Comparison of ENCODE assay signal across 1 cellular context in the genomic region with DNA sequence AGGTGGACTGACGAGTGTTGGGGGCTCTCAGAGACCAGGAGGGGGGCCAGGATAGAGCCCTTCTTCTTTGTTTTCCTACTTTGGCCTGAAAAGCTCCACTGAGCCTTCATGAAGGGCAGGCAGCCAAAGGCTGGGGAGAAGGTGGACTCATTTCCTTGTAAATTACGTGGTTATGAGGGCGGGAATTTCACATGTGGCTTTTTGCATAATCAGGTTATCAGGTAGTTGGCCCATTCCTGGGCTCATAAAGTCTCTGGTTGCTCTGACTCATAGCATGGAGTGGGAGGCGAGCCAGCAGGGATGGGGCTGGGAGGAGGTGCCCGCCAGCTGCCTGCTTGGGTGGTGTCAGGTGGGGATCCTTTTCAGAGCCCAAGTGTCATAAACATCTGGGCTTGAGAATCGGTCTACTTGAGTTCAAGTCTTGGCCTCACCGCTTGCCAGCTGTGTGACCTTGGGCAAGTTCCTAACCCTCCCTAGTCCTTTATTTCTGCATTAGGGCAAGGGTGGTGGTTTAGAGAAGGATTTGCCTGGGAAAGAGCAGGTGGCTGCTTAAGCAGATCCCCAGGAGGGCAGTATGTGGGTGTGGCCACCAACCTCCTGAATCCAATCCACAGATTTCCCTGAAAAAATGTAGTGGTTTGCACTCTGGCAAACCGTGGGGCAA.
TF ChIP-seq lines count a peak whose summit lies in the region.

No MANE protein-coding gene starts in this region.

TF ChIP-seq in HEK293, 187 proteins besides CTCF, POLR2A, EP300 and RAD21 (continued from another document and continues in another):
- TF ChIP-seq MYNN (tag by site-specific recombination; IDR thresholded peaks at IDR 0.05; ENCODE audit: borderline replicate concordance), result no peak
- TF ChIP-seq ZNF621 (tag by site-specific recombination; IDR thresholded peaks at IDR 0.05), result no peak
- no peak for TF ChIP-seq PRDM1 (tag by site-specific recombination; IDR thresholded peaks at IDR 0.05)
- peak; percentile 61 for TF ChIP-seq SP2 (tag by site-specific recombination; IDR thresholded peaks at IDR 0.05)
- TF ChIP-seq ZNF239 (tag by site-specific recombination; IDR thresholded peaks at IDR 0.05), result no peak
- TF ChIP-seq, protein P1, sequence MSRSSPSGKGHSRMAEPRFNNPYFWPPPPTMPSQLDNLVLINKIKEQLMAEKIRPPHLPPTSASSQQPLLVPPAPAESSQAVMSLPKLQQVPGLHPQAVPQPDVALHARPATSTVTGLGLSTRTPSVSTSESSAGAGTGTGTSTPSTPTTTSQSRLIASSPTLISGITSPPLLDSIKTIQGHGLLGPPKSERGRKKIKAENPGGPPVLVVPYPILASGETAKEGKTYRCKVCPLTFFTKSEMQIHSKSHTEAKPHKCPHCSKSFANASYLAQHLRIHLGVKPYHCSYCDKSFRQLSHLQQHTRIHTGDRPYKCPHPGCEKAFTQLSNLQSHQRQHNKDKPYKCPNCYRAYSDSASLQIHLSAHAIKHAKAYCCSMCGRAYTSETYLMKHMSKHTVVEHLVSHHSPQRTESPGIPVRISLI (tag by site-specific recombination; IDR thresholded peaks at IDR 0.05), result no peak
- TF ChIP-seq ZNF549 (tag by site-specific recombination; IDR thresholded peaks at IDR 0.05), result no peak
- peak; percentile 92 for TF ChIP-seq ZXDB (tag by site-specific recombination; IDR thresholded peaks at IDR 0.05)
- TF ChIP-seq, protein P2, sequence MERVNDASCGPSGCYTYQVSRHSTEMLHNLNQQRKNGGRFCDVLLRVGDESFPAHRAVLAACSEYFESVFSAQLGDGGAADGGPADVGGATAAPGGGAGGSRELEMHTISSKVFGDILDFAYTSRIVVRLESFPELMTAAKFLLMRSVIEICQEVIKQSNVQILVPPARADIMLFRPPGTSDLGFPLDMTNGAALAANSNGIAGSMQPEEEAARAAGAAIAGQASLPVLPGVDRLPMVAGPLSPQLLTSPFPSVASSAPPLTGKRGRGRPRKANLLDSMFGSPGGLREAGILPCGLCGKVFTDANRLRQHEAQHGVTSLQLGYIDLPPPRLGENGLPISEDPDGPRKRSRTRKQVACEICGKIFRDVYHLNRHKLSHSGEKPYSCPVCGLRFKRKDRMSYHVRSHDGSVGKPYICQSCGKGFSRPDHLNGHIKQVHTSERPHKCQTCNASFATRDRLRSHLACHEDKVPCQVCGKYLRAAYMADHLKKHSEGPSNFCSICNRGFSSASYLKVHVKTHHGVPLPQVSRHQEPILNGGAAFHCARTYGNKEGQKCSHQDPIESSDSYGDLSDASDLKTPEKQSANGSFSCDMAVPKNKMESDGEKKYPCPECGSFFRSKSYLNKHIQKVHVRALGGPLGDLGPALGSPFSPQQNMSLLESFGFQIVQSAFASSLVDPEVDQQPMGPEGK (tag by site-specific recombination; IDR thresholded peaks at IDR 0.05), result peak; percentile 83
- no peak; the same call in 1 of the 2 replicates for TF ChIP-seq ZNF707 (tag by site-specific recombination; IDR thresholded peaks at IDR 0.05)
- TF ChIP-seq, protein P3, sequence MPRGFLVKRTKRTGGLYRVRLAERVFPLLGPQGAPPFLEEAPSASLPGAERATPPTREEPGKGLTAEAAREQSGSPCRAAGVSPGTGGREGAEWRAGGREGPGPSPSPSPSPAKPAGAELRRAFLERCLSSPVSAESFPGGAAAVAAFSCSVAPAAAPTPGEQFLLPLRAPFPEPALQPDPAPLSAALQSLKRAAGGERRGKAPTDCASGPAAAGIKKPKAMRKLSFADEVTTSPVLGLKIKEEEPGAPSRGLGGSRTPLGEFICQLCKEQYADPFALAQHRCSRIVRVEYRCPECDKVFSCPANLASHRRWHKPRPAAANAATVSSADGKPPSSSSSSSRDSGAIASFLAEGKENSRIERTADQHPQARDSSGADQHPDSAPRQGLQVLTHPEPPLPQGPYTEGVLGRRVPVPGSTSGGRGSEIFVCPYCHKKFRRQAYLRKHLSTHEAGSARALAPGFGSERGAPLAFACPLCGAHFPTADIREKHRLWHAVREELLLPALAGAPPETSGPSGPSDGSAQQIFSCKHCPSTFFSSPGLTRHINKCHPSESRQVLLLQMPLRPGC (tag by site-specific recombination; IDR thresholded peaks at IDR 0.05), result peak; percentile 96
- TF ChIP-seq, protein P4, sequence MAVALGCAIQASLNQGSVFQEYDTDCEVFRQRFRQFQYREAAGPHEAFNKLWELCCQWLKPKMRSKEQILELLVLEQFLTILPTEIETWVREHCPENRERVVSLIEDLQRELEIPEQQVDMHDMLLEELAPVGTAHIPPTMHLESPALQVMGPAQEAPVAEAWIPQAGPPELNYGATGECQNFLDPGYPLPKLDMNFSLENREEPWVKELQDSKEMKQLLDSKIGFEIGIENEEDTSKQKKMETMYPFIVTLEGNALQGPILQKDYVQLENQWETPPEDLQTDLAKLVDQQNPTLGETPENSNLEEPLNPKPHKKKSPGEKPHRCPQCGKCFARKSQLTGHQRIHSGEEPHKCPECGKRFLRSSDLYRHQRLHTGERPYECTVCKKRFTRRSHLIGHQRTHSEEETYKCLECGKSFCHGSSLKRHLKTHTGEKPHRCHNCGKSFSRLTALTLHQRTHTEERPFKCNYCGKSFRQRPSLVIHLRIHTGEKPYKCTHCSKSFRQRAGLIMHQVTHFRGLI (tag by site-specific recombination; IDR thresholded peaks at IDR 0.05), result 0 out of 2 replicates have a peak, but pooled peaks have one; percentile 39
- TF ChIP-seq, protein P5, sequence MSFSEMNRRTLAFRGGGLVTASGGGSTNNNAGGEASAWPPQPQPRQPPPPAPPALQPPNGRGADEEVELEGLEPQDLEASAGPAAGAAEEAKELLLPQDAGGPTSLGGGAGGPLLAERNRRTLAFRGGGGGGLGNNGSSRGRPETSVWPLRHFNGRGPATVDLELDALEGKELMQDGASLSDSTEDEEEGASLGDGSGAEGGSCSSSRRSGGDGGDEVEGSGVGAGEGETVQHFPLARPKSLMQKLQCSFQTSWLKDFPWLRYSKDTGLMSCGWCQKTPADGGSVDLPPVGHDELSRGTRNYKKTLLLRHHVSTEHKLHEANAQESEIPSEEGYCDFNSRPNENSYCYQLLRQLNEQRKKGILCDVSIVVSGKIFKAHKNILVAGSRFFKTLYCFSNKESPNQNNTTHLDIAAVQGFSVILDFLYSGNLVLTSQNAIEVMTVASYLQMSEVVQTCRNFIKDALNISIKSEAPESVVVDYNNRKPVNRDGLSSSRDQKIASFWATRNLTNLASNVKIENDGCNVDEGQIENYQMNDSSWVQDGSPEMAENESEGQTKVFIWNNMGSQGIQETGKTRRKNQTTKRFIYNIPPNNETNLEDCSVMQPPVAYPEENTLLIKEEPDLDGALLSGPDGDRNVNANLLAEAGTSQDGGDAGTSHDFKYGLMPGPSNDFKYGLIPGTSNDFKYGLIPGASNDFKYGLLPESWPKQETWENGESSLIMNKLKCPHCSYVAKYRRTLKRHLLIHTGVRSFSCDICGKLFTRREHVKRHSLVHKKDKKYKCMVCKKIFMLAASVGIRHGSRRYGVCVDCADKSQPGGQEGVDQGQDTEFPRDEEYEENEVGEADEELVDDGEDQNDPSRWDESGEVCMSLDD (tag by site-specific recombination; IDR thresholded peaks at IDR 0.05), result 0 out of 2 replicates have a peak, but pooled peaks have one; percentile 18
- no peak for TF ChIP-seq GLI4 (tag by site-specific recombination; IDR thresholded peaks at IDR 0.05)
- peak; percentile 85 for TF ChIP-seq KLF10 (tag by site-specific recombination; IDR thresholded peaks at IDR 0.05)
- TF ChIP-seq, protein P6, sequence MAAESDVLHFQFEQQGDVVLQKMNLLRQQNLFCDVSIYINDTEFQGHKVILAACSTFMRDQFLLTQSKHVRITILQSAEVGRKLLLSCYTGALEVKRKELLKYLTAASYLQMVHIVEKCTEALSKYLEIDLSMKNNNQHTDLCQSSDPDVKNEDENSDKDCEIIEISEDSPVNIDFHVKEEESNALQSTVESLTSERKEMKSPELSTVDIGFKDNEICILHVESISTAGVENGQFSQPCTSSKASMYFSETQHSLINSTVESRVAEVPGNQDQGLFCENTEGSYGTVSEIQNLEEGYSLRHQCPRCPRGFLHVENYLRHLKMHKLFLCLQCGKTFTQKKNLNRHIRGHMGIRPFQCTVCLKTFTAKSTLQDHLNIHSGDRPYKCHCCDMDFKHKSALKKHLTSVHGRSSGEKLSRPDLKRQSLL (tag by site-specific recombination; IDR thresholded peaks at IDR 0.05), result no peak
- no peak for TF ChIP-seq ZNF354C (tag by site-specific recombination; IDR thresholded peaks at IDR 0.05; ENCODE audit: borderline replicate concordance, low read depth)
- TF ChIP-seq ZBTB17 (tag by site-specific recombination; IDR thresholded peaks at IDR 0.05), result peak; percentile 85
- no peak for TF ChIP-seq ZBTB7A (tag by site-specific recombination; IDR thresholded peaks at IDR 0.05; ENCODE audit: low read depth)
- peak; percentile 88 for TF ChIP-seq ZNF366 (tag by site-specific recombination; conservative IDR thresholded peaks at IDR 0.05)
- peak; percentile 81; the same call in 1 of the 2 replicates for TF ChIP-seq ZNF391 (tag by site-specific recombination; IDR thresholded peaks at IDR 0.05; ENCODE audit: borderline replicate concordance, low read depth)
- no peak for TF ChIP-seq SALL2 (tag by site-specific recombination; IDR thresholded peaks at IDR 0.05; ENCODE audit: borderline replicate concordance)
- TF ChIP-seq ZNF184 (tag by site-specific recombination; IDR thresholded peaks at IDR 0.05), result peak; percentile 78; the same call in 1 of the 2 replicates
- no peak for TF ChIP-seq ZNF19 (tag by site-specific recombination; IDR thresholded peaks at IDR 0.05; ENCODE audit: low read depth)
- TF ChIP-seq ZNF221 (tag by site-specific recombination; IDR thresholded peaks at IDR 0.05; ENCODE audit: borderline replicate concordance), result no peak
- TF ChIP-seq KLF1 (tag by site-specific recombination; IDR thresholded peaks at IDR 0.05), result peak; percentile 93
- TF ChIP-seq ZIC2 (tag by site-specific recombination; IDR thresholded peaks at IDR 0.05), result peak; percentile 40; the same call in 1 of the 2 replicates
- peak; percentile 80 for TF ChIP-seq IKZF3 (tag by site-specific recombination; IDR thresholded peaks at IDR 0.05)
- peak; percentile 91 for TF ChIP-seq ZNF24 (tag by site-specific recombination; IDR thresholded peaks at IDR 0.05)
- TF ChIP-seq, protein P7, sequence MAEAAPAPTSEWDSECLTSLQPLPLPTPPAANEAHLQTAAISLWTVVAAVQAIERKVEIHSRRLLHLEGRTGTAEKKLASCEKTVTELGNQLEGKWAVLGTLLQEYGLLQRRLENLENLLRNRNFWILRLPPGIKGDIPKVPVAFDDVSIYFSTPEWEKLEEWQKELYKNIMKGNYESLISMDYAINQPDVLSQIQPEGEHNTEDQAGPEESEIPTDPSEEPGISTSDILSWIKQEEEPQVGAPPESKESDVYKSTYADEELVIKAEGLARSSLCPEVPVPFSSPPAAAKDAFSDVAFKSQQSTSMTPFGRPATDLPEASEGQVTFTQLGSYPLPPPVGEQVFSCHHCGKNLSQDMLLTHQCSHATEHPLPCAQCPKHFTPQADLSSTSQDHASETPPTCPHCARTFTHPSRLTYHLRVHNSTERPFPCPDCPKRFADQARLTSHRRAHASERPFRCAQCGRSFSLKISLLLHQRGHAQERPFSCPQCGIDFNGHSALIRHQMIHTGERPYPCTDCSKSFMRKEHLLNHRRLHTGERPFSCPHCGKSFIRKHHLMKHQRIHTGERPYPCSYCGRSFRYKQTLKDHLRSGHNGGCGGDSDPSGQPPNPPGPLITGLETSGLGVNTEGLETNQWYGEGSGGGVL (tag by site-specific recombination; IDR thresholded peaks at IDR 0.05), result peak; percentile 55; the same call in 1 of the 2 replicates
- TF ChIP-seq, protein P8, sequence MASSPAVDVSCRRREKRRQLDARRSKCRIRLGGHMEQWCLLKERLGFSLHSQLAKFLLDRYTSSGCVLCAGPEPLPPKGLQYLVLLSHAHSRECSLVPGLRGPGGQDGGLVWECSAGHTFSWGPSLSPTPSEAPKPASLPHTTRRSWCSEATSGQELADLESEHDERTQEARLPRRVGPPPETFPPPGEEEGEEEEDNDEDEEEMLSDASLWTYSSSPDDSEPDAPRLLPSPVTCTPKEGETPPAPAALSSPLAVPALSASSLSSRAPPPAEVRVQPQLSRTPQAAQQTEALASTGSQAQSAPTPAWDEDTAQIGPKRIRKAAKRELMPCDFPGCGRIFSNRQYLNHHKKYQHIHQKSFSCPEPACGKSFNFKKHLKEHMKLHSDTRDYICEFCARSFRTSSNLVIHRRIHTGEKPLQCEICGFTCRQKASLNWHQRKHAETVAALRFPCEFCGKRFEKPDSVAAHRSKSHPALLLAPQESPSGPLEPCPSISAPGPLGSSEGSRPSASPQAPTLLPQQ (tag by site-specific recombination; IDR thresholded peaks at IDR 0.05), result peak; percentile 83
- peak; percentile 89 for TF ChIP-seq ZNF677 (tag by site-specific recombination; IDR thresholded peaks at IDR 0.05)
- TF ChIP-seq ZNF202 (tag by site-specific recombination; IDR thresholded peaks at IDR 0.05; ENCODE audit: borderline replicate concordance), result no peak
- TF ChIP-seq, protein P9, sequence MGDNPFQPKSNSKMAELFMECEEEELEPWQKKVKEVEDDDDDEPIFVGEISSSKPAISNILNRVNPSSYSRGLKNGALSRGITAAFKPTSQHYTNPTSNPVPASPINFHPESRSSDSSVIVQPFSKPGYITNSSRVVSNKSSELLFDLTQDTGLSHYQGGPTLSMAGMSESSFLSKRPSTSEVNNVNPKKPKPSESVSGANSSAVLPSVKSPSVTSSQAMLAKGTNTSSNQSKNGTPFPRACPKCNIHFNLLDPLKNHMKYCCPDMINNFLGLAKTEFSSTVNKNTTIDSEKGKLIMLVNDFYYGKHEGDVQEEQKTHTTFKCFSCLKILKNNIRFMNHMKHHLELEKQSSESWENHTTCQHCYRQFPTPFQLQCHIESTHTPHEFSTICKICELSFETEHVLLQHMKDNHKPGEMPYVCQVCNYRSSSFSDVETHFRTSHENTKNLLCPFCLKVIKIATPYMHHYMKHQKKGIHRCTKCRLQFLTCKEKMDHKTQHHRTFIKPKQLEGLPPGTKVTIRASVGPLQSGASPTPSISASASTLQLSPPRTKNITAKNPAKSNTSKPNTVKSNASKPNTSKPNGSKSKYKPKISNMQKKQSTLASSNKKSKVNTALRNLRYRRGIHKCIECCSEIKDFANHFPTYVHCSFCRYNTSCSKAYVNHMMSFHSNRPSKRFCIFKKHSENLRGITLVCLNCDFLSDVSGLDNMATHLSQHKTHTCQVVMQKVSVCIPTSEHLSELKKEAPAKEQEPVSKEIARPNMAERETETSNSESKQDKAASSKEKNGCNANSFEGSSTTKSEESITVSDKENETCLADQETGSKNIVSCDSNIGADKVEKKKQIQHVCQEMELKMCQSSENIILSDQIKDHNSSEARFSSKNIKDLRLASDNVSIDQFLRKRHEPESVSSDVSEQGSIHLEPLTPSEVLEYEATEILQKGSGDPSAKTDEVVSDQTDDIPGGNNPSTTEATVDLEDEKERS (tag by site-specific recombination; IDR thresholded peaks at IDR 0.05), result no peak
- TF ChIP-seq, protein P10, sequence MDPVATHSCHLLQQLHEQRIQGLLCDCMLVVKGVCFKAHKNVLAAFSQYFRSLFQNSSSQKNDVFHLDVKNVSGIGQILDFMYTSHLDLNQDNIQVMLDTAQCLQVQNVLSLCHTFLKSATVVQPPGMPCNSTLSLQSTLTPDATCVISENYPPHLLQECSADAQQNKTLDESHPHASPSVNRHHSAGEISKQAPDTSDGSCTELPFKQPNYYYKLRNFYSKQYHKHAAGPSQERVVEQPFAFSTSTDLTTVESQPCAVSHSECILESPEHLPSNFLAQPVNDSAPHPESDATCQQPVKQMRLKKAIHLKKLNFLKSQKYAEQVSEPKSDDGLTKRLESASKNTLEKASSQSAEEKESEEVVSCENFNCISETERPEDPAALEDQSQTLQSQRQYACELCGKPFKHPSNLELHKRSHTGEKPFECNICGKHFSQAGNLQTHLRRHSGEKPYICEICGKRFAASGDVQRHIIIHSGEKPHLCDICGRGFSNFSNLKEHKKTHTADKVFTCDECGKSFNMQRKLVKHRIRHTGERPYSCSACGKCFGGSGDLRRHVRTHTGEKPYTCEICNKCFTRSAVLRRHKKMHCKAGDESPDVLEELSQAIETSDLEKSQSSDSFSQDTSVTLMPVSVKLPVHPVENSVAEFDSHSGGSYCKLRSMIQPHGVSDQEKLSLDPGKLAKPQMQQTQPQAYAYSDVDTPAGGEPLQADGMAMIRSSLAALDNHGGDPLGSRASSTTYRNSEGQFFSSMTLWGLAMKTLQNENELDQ (tag by site-specific recombination; IDR thresholded peaks at IDR 0.05; ENCODE audit: low read depth), result no peak
